ENCODE assay signal across 8 cellular contexts in the genomic region with DNA sequence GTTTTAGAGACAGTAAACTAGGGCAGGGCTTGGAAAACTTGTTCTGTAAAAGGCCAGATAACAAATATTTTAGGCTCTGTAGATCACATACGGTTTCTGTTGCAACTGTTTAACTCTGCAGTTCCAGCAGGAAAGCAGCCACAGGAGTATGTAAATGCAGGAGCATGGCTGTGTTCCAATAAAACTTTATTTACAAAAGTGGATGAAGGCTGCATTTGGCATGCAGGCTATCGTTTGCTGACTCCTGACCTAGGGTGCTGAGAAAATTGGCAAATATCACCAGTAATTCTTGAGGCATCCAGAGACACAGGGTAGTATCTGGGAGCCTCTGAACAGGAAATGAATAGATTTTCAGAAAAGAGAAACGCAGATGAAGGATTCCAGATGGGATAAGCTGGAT.
"Had no signal": no experiment of that assay in that cellular context is flagged by ENCODE, and none has a peak within 500 bp of the region (broad histone marks: within the 10 kb centered on the region; RNA-seq: fewer than 3 reads in every experiment).

No MANE protein-coding gene starts in this region.

- H3K4me2 ChIP-seq: KMS-11 had no signal

- H3K9ac ChIP-seq: KMS-11 had no signal

- H3K4me3 Mint-ChIP-seq: H9 had no signal

- H3K9me3 Mint-ChIP-seq: H9 had no signal

- H3K27ac ChIP-seq: HL-60, KMS-11 had no signal

- DNase-seq: GOT3, H9, HCEC 1CT, IMR-90, Karpas-422, KBM-7 had no signal
